Comparison of ENCODE assay signal across 18 cellular contexts in genomic region chr4:177974461-177974860, GRCh38.
DNase-seq lines count a peak whose midpoint lies in the region; ATAC-seq, FAIRE-seq and TF ChIP-seq lines count a peak whose summit lies in the region.
"Had no signal": no experiment of that assay in that cellular context is flagged by ENCODE, and none has a peak within 500 bp of the region (broad histone marks: within the 10 kb centered on the region; RNA-seq: fewer than 3 reads in every experiment).

No MANE protein-coding gene starts in this region.

- H3K9me2 ChIP-seq in PC-3 (replicated peaks; ENCODE audit: low read length): no peaks in the 10 kb centered on the region

- H3K9ac ChIP-seq in HepG2 (ENCODE audit: insufficient read depth, low read depth, low read length) (no peak overlapping the region), PC-3 (ENCODE audit: low read length) (no peak overlapping the region), smooth muscle cell (ENCODE audit: low read depth) (no peak overlapping the region)
- H3K9ac ChIP-seq: BLaER1 treated with 17β-estradiol and CSF1 and Interleukin-3, amounts not matched to agents 10 nM and 100 nM had no signal

- H4K20me1 ChIP-seq in HepG2 (ENCODE audit: insufficient read depth, low read length) (no peaks in the 10 kb centered on the region), PC-3 (ENCODE audit: low read length) (no peaks in the 10 kb centered on the region), smooth muscle cell (ENCODE audit: low read depth) (no peaks in the 10 kb centered on the region)
- H4K20me1 ChIP-seq: BLaER1 treated with 17β-estradiol and CSF1 and Interleukin-3, amounts not matched to agents 10 nM and 100 nM had no signal

- H3K9me3 ChIP-seq in HepG2 (ENCODE audit: low read length): no peaks in the 10 kb centered on the region
- no peaks in the 10 kb centered on the region for H3K9me3 ChIP-seq in right lobe of liver
- no peaks in the 10 kb centered on the region for H3K9me3 ChIP-seq in PC-3 (ENCODE audit: low read length)
- no peaks in the 10 kb centered on the region for H3K9me3 ChIP-seq in smooth muscle cell (replicated peaks; ENCODE audit: low read depth)
- H3K9me3 ChIP-seq: BLaER1 treated with 17β-estradiol and CSF1 and Interleukin-3, amounts not matched to agents 10 nM and 100 nM had no signal

- H2AFZ ChIP-seq in HepG2 (ENCODE audit: low read length) (no peak overlapping the region), PC-3 (ENCODE audit: low read length) (no peak overlapping the region), smooth muscle cell (ENCODE audit: low read depth) (peak overlapping the region; percentile 47)

- no peak overlapping the region for H3K27ac ChIP-seq in HepG2 (ENCODE audit: extremely low read length, insufficient read depth, low read length)
- no peak overlapping the region for H3K27ac ChIP-seq in right lobe of liver
- no peak overlapping the region for H3K27ac ChIP-seq in PC-3 (ENCODE audit: low read length)
- peak overlapping the region; percentile 9 for H3K27ac ChIP-seq in smooth muscle cell (ENCODE audit: low read depth)
- H3K27ac ChIP-seq: BLaER1 treated with 17β-estradiol and CSF1 and Interleukin-3, amounts not matched to agents 10 nM and 100 nM had no signal

- CTCF ChIA-PET in HepG2 (lab: Yijun Ruan, JAX; ENCODE audit: low intra/inter-chr PET ratio, low total read pairs) (no interaction called here), PC-3 (lab: Charles Lee) (no interaction called here)

- H3K79me2 ChIP-seq in HepG2 (ENCODE audit: insufficient read depth, low read length) (no peaks in the 10 kb centered on the region), PC-3 (ENCODE audit: low read length) (no peaks in the 10 kb centered on the region), smooth muscle cell (ENCODE audit: low read depth) (no peaks in the 10 kb centered on the region)

- DNase-seq in HepG2 (ENCODE audit: low spot score) (no peak), right lobe of liver (no peak), PC-3 (peak; percentile 18), iris pigment epithelial cell (ENCODE audit: low read depth) (peak; percentile 16), smooth muscle cell (lab: John Stamatoyannopoulos, UW; ENCODE audit: unreplicated experiment) (no peak), ecto neural progenitor cell (ENCODE audit: low spot score) (no peak), erythroblast (lab: John Stamatoyannopoulos, UW) (no peak), NCI-H1092 (lab: John Stamatoyannopoulos, UW) (no peak)
- DNase-seq: 8988T; Calu3; CD4-positive, CD25-positive, alpha-beta regulatory T cell; DMS 273 treated with DMSO at 0.1 percent for 48 hours; DMS79 treated with DMSO at 0.1 percent for 48 hours; GF-D8 had no signal

- in situ Hi-C loops in HepG2 (cut with HindIII; ENCODE audit: extremely low pct_ligation_motif_present, low pct_unique_long_range_greater_than_20kb): no loop called here

- H3K36me3 ChIP-seq in HepG2 (replicated peaks in 1 of 2; ENCODE audit: control insufficient read depth in 1 of 2, insufficient read depth in 2 of 2, low read length in 2 of 2) (no peaks in the 10 kb centered on the region), right lobe of liver (no peaks in the 10 kb centered on the region), PC-3 (ENCODE audit: low read depth, low read length) (no peaks in the 10 kb centered on the region), smooth muscle cell (ENCODE audit: low read depth) (no peaks in the 10 kb centered on the region)
- H3K36me3 ChIP-seq: BLaER1 treated with 17β-estradiol and CSF1 and Interleukin-3, amounts not matched to agents 10 nM and 100 nM had no signal

- H3K4me1 ChIP-seq in HepG2 (ENCODE audit: insufficient read depth, low read length) (no peaks in the 10 kb centered on the region), right lobe of liver (no peaks in the 10 kb centered on the region), PC-3 (ENCODE audit: insufficient read depth, low read length) (peaks cover 12% of the 10 kb centered on the region), smooth muscle cell (ENCODE audit: low read depth) (no peaks in the 10 kb centered on the region)
- H3K4me1 ChIP-seq: BLaER1 treated with 17β-estradiol and CSF1 and Interleukin-3, amounts not matched to agents 10 nM and 100 nM had no signal

- TF ChIP-seq RAD21 in HepG2 (CRISPR knock-in tag; IDR thresholded peaks at IDR 0.05): no peak

- H3K4me2 ChIP-seq in HepG2 (ENCODE audit: low read depth, low read length): no peak overlapping the region
- H3K4me2 ChIP-seq in PC-3 (ENCODE audit: low read length): no peak overlapping the region
- peak overlapping the region; percentile 39 for H3K4me2 ChIP-seq in smooth muscle cell
- H3K4me2 ChIP-seq: BLaER1 treated with 17β-estradiol and CSF1 and Interleukin-3, amounts not matched to agents 10 nM and 100 nM had no signal

- ATAC-seq in HepG2 (no peak), right lobe of liver (no peak), PC-3 (peak; percentile 46; the same call in 1 of the 2 replicates)
- ATAC-seq: HCT116 had no signal

- no peak for TF ChIP-seq EP300 in HepG2 (IDR thresholded peaks at IDR 0.05; ENCODE audit: low read depth in 2 of 2, low read length in 2 of 2)
- TF ChIP-seq EP300 in HepG2 (CRISPR knock-in tag; IDR thresholded peaks at IDR 0.05; ENCODE audit: borderline replicate concordance): no peak

- H3K4me3 ChIP-seq in HepG2 (replicated peaks in 1 of 3; ENCODE audit: insufficient read depth in 1 of 3, low read depth in 2 of 3, low read length in 3 of 3) (no peak overlapping the region), right lobe of liver (no peak overlapping the region), PC-3 (ENCODE audit: low read length) (no peak overlapping the region), smooth muscle cell (no peak overlapping the region)
- H3K4me3 ChIP-seq: BLaER1 treated with 17β-estradiol and CSF1 and Interleukin-3, amounts not matched to agents 10 nM and 100 nM had no signal

- no peak for FAIRE-seq in HepG2 (lab: Jason Lieb, UNC)
- FAIRE-seq: GM19239, H54 had no signal

- no TSS peak for BruUV-seq in HepG2 (replicated peaks; lab: Mats Ljungman, UMichigan)
- no TSS peak for BruUV-seq in PC-3 (replicated peaks; lab: Mats Ljungman, UMichigan)

- intact Hi-C loops in HepG2 (cut with micrococcal nuclease; ENCODE audit: unreplicated experiment) (no loop called here), right lobe of liver (cut with DNase I) (no loop called here), PC-3 (cut with micrococcal nuclease) (no loop called here)

- TF ChIP-seq CTCF in HepG2 (CRISPR knock-in tag; IDR thresholded peaks at IDR 0.05): no peak
- TF ChIP-seq CTCF in right lobe of liver (IDR thresholded peaks at IDR 0.05): no peak
- TF ChIP-seq CTCF in PC-3 (conservative IDR thresholded peaks at IDR 0.05; ENCODE audit: low read depth, low read length): no peak
- no peak for TF ChIP-seq CTCF in smooth muscle cell (IDR thresholded peaks at IDR 0.05; ENCODE audit: borderline replicate concordance, insufficient read depth, poor library complexity, severe bottlenecking)

- WGBS in HepG2 (ENCODE audit: low lambda C conversion rate): 3% methylated on average over 1 of the region's 1 CpG
- WGBS in right lobe of liver (ENCODE audit: insufficient coverage, low coverage, low lambda C conversion rate, missing lambda C conversion rate): 67% methylated on average over 1 of the region's 1 CpG
- WGBS in smooth muscle cell (ENCODE audit: low lambda C conversion rate): 73% methylated on average over 1 of the region's 1 CpG

- H3K27me3 ChIP-seq in HepG2 (ENCODE audit: control insufficient read depth in 1 of 2, insufficient read depth in 2 of 2, low read length in 2 of 2) (no peaks in the 10 kb centered on the region), right lobe of liver (peaks cover 0 to 6% of the 10 kb centered on the region in 2 donors), PC-3 (ENCODE audit: low read length) (no peaks in the 10 kb centered on the region), smooth muscle cell (ENCODE audit: low read depth) (no peaks in the 10 kb centered on the region)
- H3K27me3 ChIP-seq: BLaER1 treated with 17β-estradiol and CSF1 and Interleukin-3, amounts not matched to agents 10 nM and 100 nM had no signal

- TF ChIP-seq POLR2A in HepG2 (IDR thresholded peaks at IDR 0.05; ENCODE audit: insufficient read depth in 1 of 2, low read depth in 2 of 2, low read length in 2 of 2): no peak
- TF ChIP-seq POLR2A in right lobe of liver (IDR thresholded peaks at IDR 0.05): no peak
- no peak for TF ChIP-seq POLR2A in erythroblast (IDR thresholded peaks at IDR 0.05; ENCODE audit: low read length)

- POLR2A ChIA-PET in HepG2 (lab: Yijun Ruan, JAX) (no interaction called here), PC-3 (lab: Charles Lee; ENCODE audit: unreplicated experiment) (no interaction called here)

- H3F3A ChIP-seq in PC-3 (ENCODE audit: low read length, unreplicated experiment) (no peaks in the 10 kb centered on the region), smooth muscle cell (ENCODE audit: low read depth) (no peaks in the 10 kb centered on the region)

TF ChIP-seq in HepG2, 621 proteins besides CTCF, POLR2A, EP300 and RAD21:
- no peak for TF ChIP-seq REPIN1 (CRISPR knock-in tag; IDR thresholded peaks at IDR 0.05; ENCODE audit: borderline replicate concordance, low read depth)
- 0 out of 2 replicates have a peak, but pooled peaks have one; percentile 20 for TF ChIP-seq CREB1 (IDR thresholded peaks at IDR 0.05)
- no peak for TF ChIP-seq CREB1 (CRISPR knock-in tag; IDR thresholded peaks at IDR 0.05)

Comparison
In these comparisons a context has a peak if more than half of its experiments do, and no peak if none do; other contexts are left out.
1. DNase-seq: peak in PC-3 (single experiment) and iris pigment epithelial cell (single experiment); none in HepG2 (single experiment), right lobe of liver (0 of 3), smooth muscle cell (single experiment), ecto neural progenitor cell (single experiment), erythroblast (0 of 2) and NCI-H1092 (single experiment).